1 cellular context compared by ENCODE assay signal in the genomic region with DNA sequence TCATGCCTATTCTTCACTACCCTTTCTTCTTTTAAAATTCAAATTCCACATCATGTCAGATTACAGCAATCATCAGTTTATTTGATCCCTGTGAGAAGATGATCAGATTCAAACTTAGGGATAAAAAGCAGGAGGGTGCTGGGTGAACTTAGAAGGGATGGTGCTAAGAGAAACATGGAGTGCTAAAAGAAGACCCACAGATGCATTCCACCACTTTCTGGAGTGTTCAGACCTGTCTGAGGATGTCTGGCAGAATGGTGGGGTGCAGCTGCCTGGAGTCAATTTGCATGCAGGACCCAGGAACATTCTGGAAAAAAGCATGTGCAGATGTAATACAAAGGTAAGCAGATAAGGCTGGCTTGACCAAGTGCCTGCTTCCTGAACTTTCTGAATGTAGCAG.
"Had no signal": no experiment of that assay in that cellular context is flagged by ENCODE, and none has a peak within 500 bp of the region (broad histone marks: within the 10 kb centered on the region; RNA-seq: fewer than 3 reads in every experiment).

No MANE protein-coding gene starts in this region.

- H3K36me3 ChIP-seq: MG63 had no signal

- H3K9me3 ChIP-seq: MG63 had no signal

- H3K4me3 ChIP-seq: MG63 had no signal
